14 cellular contexts compared by ENCODE assay signal in the genomic region with DNA sequence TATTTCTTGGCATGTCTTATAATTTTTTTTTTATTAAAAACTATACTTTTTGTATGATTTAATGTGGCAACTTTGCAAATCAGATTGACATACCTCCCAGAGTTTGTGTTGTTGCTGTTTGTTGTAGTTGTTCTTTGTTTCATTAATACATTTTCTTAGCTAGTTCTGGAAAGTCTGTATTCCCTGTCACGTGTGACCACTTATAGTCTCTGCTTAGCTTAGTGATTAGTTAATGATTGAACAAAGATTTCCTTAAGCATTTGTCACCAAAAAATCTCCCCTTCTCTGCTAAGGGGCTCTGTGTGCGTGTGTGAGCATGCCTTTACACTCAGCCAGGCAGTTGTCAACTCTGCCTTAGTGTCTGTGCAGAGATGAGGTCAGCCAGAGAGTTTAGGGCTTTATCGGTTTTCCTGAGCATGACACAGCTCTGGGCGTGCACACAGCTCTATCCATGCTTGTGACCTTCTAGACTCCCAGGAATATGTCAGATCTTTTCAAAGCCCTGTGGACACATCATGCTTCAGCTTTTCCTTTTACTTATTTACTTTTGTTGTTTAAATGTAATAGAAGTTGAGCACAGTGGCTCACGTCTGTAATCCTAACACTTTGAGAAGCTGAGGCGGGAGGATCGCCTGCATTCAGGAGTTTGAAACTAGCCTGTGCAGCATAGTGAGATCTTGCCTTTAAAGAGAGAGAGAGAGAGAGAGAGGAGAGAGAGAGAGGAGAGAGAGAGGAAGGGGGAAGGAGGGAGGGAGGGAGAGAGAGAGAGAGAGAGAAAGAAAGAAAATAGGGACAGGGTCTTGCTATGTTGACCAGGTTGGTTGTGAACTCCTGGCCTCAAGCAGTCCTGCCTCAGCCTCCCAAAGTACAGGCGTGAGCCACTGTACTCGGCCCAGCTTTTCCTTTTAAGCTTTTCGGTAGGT. TPM values are rescaled to one million over a fixed set of nuclear protein-coding genes. Genes with fewer than 3 reads are reported as not detected.
DNase-seq lines count a peak whose midpoint lies in the region; ATAC-seq, FAIRE-seq and TF ChIP-seq lines count a peak whose summit lies in the region.
"Had no signal": no experiment of that assay in that cellular context is flagged by ENCODE, and none has a peak within 500 bp of the region (broad histone marks: within the 10 kb centered on the region; RNA-seq: fewer than 3 reads in every experiment).

No MANE protein-coding gene starts in this region.

- DNase-seq in HUDEP-2 (lab: John Stamatoyannopoulos, UW; ENCODE audit: unreplicated experiment in 76 of 76) (peak in 70 of 76 experiments; percentile 16 to 82 (median 54)), GM12878 (ENCODE audit: low read depth, low spot score) (no peak), hepatocyte (ENCODE audit: low spot score) (peak; percentile 80), brain microvascular endothelial cell (no peak), COLO829 (ENCODE audit: low spot score) (no peak), GM03348 (ENCODE audit: low spot score) (no peak)
- DNase-seq: activated CD4-positive, CD25-positive, alpha-beta regulatory T cell treated with anti-CD3 and anti-CD28 coated beads, Interleukin-2, amount 50 U/mL, for 72 hours had no signal

- intact Hi-C loops in GM12878 (cut with micrococcal nuclease; ENCODE audit: unreplicated experiment), result loop anchor here (1.0 kb wide), 1 partner anchor 86 kb away; no protein-coding TSS in a partner anchor

- H3K9me2 ChIP-seq in hepatocyte (replicated peaks; ENCODE audit: insufficient read depth), result no peaks in the 10 kb centered on the region

- H3K9me3 ChIP-seq in GM12878 (replicated peaks; ENCODE audit: control insufficient read depth, insufficient read depth, low read length) (no peaks in the 10 kb centered on the region), hepatocyte (ENCODE audit: low read depth) (no peaks in the 10 kb centered on the region)
- H3K9me3 ChIP-seq: gastroesophageal sphincter, HAP-1, stomach had no signal

- H4K20me1 ChIP-seq in GM12878 (ENCODE audit: control insufficient read depth, insufficient read depth), result no peaks in the 10 kb centered on the region
- H4K20me1 ChIP-seq in hepatocyte (ENCODE audit: insufficient read depth, poor library complexity, severe bottlenecking), result no peaks in the 10 kb centered on the region

- no peak for FAIRE-seq in GM12878 (lab: Jason Lieb, UNC)

- RAD21 ChIA-PET in GM12878 (lab: Charles Lee; ENCODE audit: unreplicated experiment), result interaction anchor here (0.8 to 7.9 kb wide), 8 partner anchors 11 to 235 kb away, joined by 3 to 102 read pairs (median 6); partner anchors contain the start of gene TTYH2

- TF ChIP-seq RAD21 in GM12878 (IDR thresholded peaks at IDR 0.05; ENCODE audit: insufficient read depth, low read depth, low read length), result no peak

- H3K4me3 ChIP-seq in GM12878 (no peak overlapping the region), hepatocyte (no peak overlapping the region), brain microvascular endothelial cell (ENCODE audit: low read depth, low read length) (no peak overlapping the region)
- H3K4me3 ChIP-seq: gastroesophageal sphincter, HAP-1, stomach had no signal

- 34% methylated on average over 10 of the region's 10 CpGs for WGBS in GM12878 (ENCODE audit: insufficient coverage, insufficient replicate concordance, low lambda C conversion rate, missing lambda C conversion rate)
- 53% methylated on average over 10 of the region's 10 CpGs for WGBS in hepatocyte (ENCODE audit: low lambda C conversion rate, missing lambda C conversion rate)

- POLR2A ChIA-PET in GM12878 (lab: Charles Lee), result interaction anchor here (0.7 to 1.7 kb wide), 6 partner anchors 11 to 233 kb away, joined by 3 to 7 read pairs (median 6); partner anchors contain the start of gene TTYH2

- no peak for TF ChIP-seq POLR2A in GM12878 (IDR thresholded peaks at IDR 0.05; ENCODE audit: low read depth, low read length)

- no peaks in the 10 kb centered on the region for H3K79me2 ChIP-seq in GM12878 (ENCODE audit: control insufficient read depth, insufficient read depth, low read length)
- H3K79me2 ChIP-seq in hepatocyte, result no peaks in the 10 kb centered on the region

- TF ChIP-seq EP300 in GM12878 (IDR thresholded peaks at IDR 0.05; ENCODE audit: borderline replicate concordance in 1 of 2, control insufficient read depth in 1 of 2, low read depth in 2 of 2, low read length in 2 of 2), result no peak

- H3K27me3 ChIP-seq in GM12878 (replicated peaks in 1 of 2; ENCODE audit: control insufficient read depth in 2 of 2, insufficient read depth in 2 of 2, low read length in 1 of 2), result no peaks in the 10 kb centered on the region
- no peaks in the 10 kb centered on the region for H3K27me3 ChIP-seq in hepatocyte
- H3K27me3 ChIP-seq in brain microvascular endothelial cell (replicated peaks), result no peaks in the 10 kb centered on the region

- in situ Hi-C loops in GM12878 (cut with MboI) (loop anchor here (25.0 kb wide), 1 partner anchor 1884 kb away; no protein-coding TSS in a partner anchor), brain microvascular endothelial cell (cut with HindIII; ENCODE audit: low pct_ligation_motif_present, low sequenced_read_pairs) (no loop called here)

- CTCF ChIA-PET in GM12878 (lab: Yijun Ruan, JAX), result interaction anchor here (0.5 to 8.5 kb wide), 23 partner anchors 10 to 1709 kb away, joined by 3 to 160 read pairs (median 7); partner anchors contain the start of genes CD300LB, RPL38 and TTYH2

- BruUV-seq in GM12878 (replicated peaks; lab: Mats Ljungman, UMichigan), result TSS peak; percentile 41

- TF ChIP-seq CTCF in GM12878 (IDR thresholded peaks at IDR 0.05 in 2 of 3, conservative IDR thresholded peaks at IDR 0.05 in 1 of 3; ENCODE audit: control insufficient read depth in 2 of 3, extremely low read depth in 1 of 3, insufficient read depth in 1 of 3, low read depth in 3 of 3, low read length in 3 of 3) (no peak), hepatocyte (IDR thresholded peaks at IDR 0.05; ENCODE audit: poor library complexity) (no peak), brain microvascular endothelial cell (IDR thresholded peaks at IDR 0.05; ENCODE audit: low read depth, low read length, missing control alignments) (no peak)

- H3K36me3 ChIP-seq in GM12878 (ENCODE audit: control insufficient read depth in 2 of 2, insufficient read depth in 2 of 2, low read length in 1 of 2) (no peaks in the 10 kb centered on the region), hepatocyte (replicated peaks; ENCODE audit: insufficient read depth, low read depth) (no peaks in the 10 kb centered on the region), brain microvascular endothelial cell (replicated peaks) (no peaks in the 10 kb centered on the region)
- H3K36me3 ChIP-seq: gastroesophageal sphincter, HAP-1, stomach had no signal

- H3K4me1 ChIP-seq in GM12878 (ENCODE audit: control insufficient read depth, insufficient read depth, low read length) (no peaks in the 10 kb centered on the region), hepatocyte (ENCODE audit: insufficient read depth) (no peaks in the 10 kb centered on the region)
- H3K4me1 ChIP-seq: gastroesophageal sphincter, HAP-1 had no signal

- peak; percentile 73 for ATAC-seq in GM12878
- ATAC-seq in GM21447 (IDR thresholded peaks at IDR 0.05; ENCODE audit: unreplicated experiment), result no peak
- ATAC-seq: gastroesophageal sphincter; natural killer cell treated with Interleukin-12 subunit alpha and Interleukin-12 subunit beta and Interleukin-15 and Interleukin-18, amount 100 ng/mL, for 72 hours had no signal

- H3K27ac ChIP-seq in GM12878 (ENCODE audit: control insufficient read depth, insufficient read depth), result no peak overlapping the region
- H3K27ac ChIP-seq in hepatocyte, result peak overlapping the region; percentile 78
- peak overlapping the region; percentile 22 for H3K27ac ChIP-seq in temporal lobe (ENCODE audit: low read depth, low read length)
- no peak overlapping the region for H3K27ac ChIP-seq in brain microvascular endothelial cell
- H3K27ac ChIP-seq: gastroesophageal sphincter, stomach had no signal

- H3K4me2 ChIP-seq in GM12878 (ENCODE audit: control insufficient read depth, insufficient read depth), result no peak overlapping the region; the same call in 1 of the 2 replicates
- peak overlapping the region; percentile 48 for H3K4me2 ChIP-seq in hepatocyte

- H2AFZ ChIP-seq in GM12878 (ENCODE audit: control insufficient read depth, low read depth, low read length) (no peak overlapping the region; the same call in 1 of the 2 replicates), hepatocyte (no peak overlapping the region)

- no peak overlapping the region for H3K9ac ChIP-seq in GM12878 (ENCODE audit: control insufficient read depth, insufficient read depth, low read length)

- SMC1A ChIA-PET in GM12878 (lab: Charles Lee; ENCODE audit: uncharacterized antibody, unreplicated experiment), result interaction anchor here (0.7 to 6.8 kb wide), 9 partner anchors 10 to 162 kb away, joined by 3 to 101 read pairs (median 3); partner anchors contain the start of genes DNAI2, GPR142 and TTYH2

RNA-seq across cellular contexts. Expression of gene DNAI2, which starts 21.9 kb away (rescaled TPM):
- total RNA-seq in GM12878 (2013; cell fraction: nucleolus; rRNA removed), result 3.2 and 3.4 TPM in 2 replicates
- total RNA-seq in GM12878 (2014; rRNA removed) (0.06 TPM in 1 of 2 replicates, not detected in the other), GM12878 (2014; rRNA removed; fragmentation: Illumina TruSeq; extraction: Trizol) (0.13 and 0.14 TPM in 2 replicates), GM12878 (2021) (0.15 and 0.21 TPM in 2 replicates), hepatocyte (not detected in 2 replicates), temporal lobe (0.25 TPM)
- 0.20 TPM for polyA plus RNA-seq in GM12878 (2011; ENCODE audit: low read depth)
- polyA plus RNA-seq in GM12878 (2011; rRNA removed) (1.0 and 1.8 TPM in 2 replicates), GM12878 (2014; fragmentation: Illumina TruSeq; extraction: Trizol) (0.10 TPM in 1 of 2 replicates, not detected in the other), GM12878 (2014; fragmentation: Nextera tagmentation; extraction: Ambion mirVana) (under 1 TPM; 0.04 to 0.08 TPM), GM12878 (2014; rRNA removed) (0.06 and 0.14 TPM in 2 replicates), GM12878 (2016; fragmentation: Nextera tagmentation; extraction: Ambion mirVana) (under 1 TPM; 0.13 to 0.19 TPM), hepatocyte (not detected in 2 replicates)
- 0.90 and 1.6 TPM in 2 replicates for polyA plus RNA-seq in GM12878 (2011; cell fraction: cytosol; rRNA removed)
- polyA plus RNA-seq in GM12878 (2011; cell fraction: nucleus; rRNA removed), result 6.5 and 10.4 TPM in 2 replicates
- 0.08 and 0.44 TPM in 2 replicates for polyA plus RNA-seq in GM12878 (2012)
- polyA minus RNA-seq in GM12878 (2011; rRNA and poly(A)+ RNA removed), result 0.73 and 0.93 TPM in 2 replicates
- 0.62 TPM in 1 of 2 replicates, not detected in the other for polyA minus RNA-seq in GM12878 (2011; cell fraction: cytosol; rRNA and poly(A)+ RNA removed)
- 1.5 and 2.1 TPM in 2 replicates for polyA minus RNA-seq in GM12878 (2011; cell fraction: nucleus; rRNA and poly(A)+ RNA removed)
- total RNA-seq: gastroesophageal sphincter; natural killer cell treated with Interleukin-12 subunit alpha and Interleukin-12 subunit beta and Interleukin-15 and Interleukin-18, amount 100 ng/mL, for 72 hours; stomach had no signal
- polyA plus RNA-seq: adipose tissue, stomach had no signal

RNA-seq across cellular contexts. Expression of gene KIF19, which starts 30.1 kb away (rescaled TPM):
- total RNA-seq in GM12878 (2013; cell fraction: nucleolus; rRNA removed), result not detected in 2 replicates
- 0.06 TPM in 1 of 2 replicates, not detected in the other for total RNA-seq in GM12878 (2014; rRNA removed)
- not detected in 2 replicates for total RNA-seq in GM12878 (2014; rRNA removed; fragmentation: Illumina TruSeq; extraction: Trizol)
- total RNA-seq in GM12878 (2021), result not detected in 2 replicates
- not detected for polyA plus RNA-seq in GM12878 (2011; ENCODE audit: low read depth)
- polyA plus RNA-seq in GM12878 (2011; rRNA removed), result 0.07 TPM in 1 of 2 replicates, not detected in the other
- polyA plus RNA-seq in GM12878 (2011; cell fraction: cytosol; rRNA removed), result 0.05 and 0.06 TPM in 2 replicates
- 0.15 and 0.24 TPM in 2 replicates for polyA plus RNA-seq in GM12878 (2011; cell fraction: nucleus; rRNA removed)
- 0.04 and 0.07 TPM in 2 replicates for polyA plus RNA-seq in GM12878 (2012)
- polyA plus RNA-seq in GM12878 (2014; fragmentation: Illumina TruSeq; extraction: Trizol), result not detected in 2 replicates
- polyA plus RNA-seq in GM12878 (2014; fragmentation: Nextera tagmentation; extraction: Ambion mirVana), result not detected
- polyA plus RNA-seq in GM12878 (2014; rRNA removed), result 0.03 TPM in 1 of 2 replicates, not detected in the other
- not detected for polyA plus RNA-seq in GM12878 (2016; fragmentation: Nextera tagmentation; extraction: Ambion mirVana)
- polyA minus RNA-seq in GM12878 (2011; rRNA and poly(A)+ RNA removed), result 0.15 TPM in 1 of 2 replicates, not detected in the other
- not detected in 2 replicates for polyA minus RNA-seq in GM12878 (2011; cell fraction: cytosol; rRNA and poly(A)+ RNA removed)
- polyA minus RNA-seq in GM12878 (2011; cell fraction: nucleus; rRNA and poly(A)+ RNA removed), result 0.24 TPM in 1 of 2 replicates, not detected in the other
- 0.20 and 0.80 TPM in 2 replicates for total RNA-seq in hepatocyte
- polyA plus RNA-seq in hepatocyte, result 0.18 and 0.46 TPM in 2 replicates
- under 0.01 TPM for total RNA-seq in temporal lobe

Comparison
In these comparisons a context has a peak if more than half of its experiments do, and no peak if none do; other contexts are left out.
1. DNase-seq: peak in HUDEP-2 (70 of 76) and hepatocyte (single experiment); none in GM12878 (single experiment), brain microvascular endothelial cell (single experiment), COLO829 (single experiment) and GM03348 (single experiment).
2. H3K27ac ChIP-seq: peak in hepatocyte (single experiment) and temporal lobe (single experiment); none in GM12878 (single experiment) and brain microvascular endothelial cell (single experiment).